Comparison of ENCODE assay signal across 1 cellular context in genomic region chr2:219501849-219502248, GRCh38.
A peak's percentile ranks its signal among the peaks of the same experiment; 100 is the strongest.
TF ChIP-seq lines count a peak whose summit lies in the region.

No MANE protein-coding gene starts in this region.

TF ChIP-seq in K562, 482 proteins besides CTCF, POLR2A, EP300 and RAD21:
- TF ChIP-seq RBFOX2 (IDR thresholded peaks at IDR 0.05; ENCODE audit: low read depth, low read length) (peak; percentile 15; the same call in 1 of the 2 replicates), E2F6 (IDR thresholded peaks at IDR 0.05; ENCODE audit: borderline replicate concordance in 1 of 2, extremely low read depth in 1 of 2, insufficient read depth in 1 of 2, insufficient read length in 1 of 2, low read depth in 1 of 2, low read length in 1 of 2, poor library complexity in 1 of 2, severe bottlenecking in 1 of 2) (no peak), MAZ (CRISPR knock-in tag; conservative IDR thresholded peaks at IDR 0.05 in 1 of 2, IDR thresholded peaks at IDR 0.05 in 1 of 2) (0 out of 4 replicates have a peak, but pooled peaks of 1 of the 2 experiments have one; percentile 3)
